Comparison of ENCODE assay signal across 8 cellular contexts in genomic region chr1:44808938-44809917, GRCh38. TPM values are rescaled to one million over a fixed set of nuclear protein-coding genes. Genes with fewer than 3 reads are reported as not detected.
DNase-seq lines count a peak whose midpoint lies in the region; ATAC-seq and TF ChIP-seq lines count a peak whose summit lies in the region.

No MANE protein-coding gene starts in this region.

- H3K36me3 ChIP-seq in IMR-90 (ENCODE audit: control insufficient read depth, insufficient read depth, low read length) (peaks cover 20% of the 10 kb centered on the region), ectodermal cell (ENCODE audit: control insufficient read depth, insufficient read depth, low read length) (peaks cover 7% of the 10 kb centered on the region), muscle layer of duodenum (ENCODE audit: control insufficient read depth in 1 of 2, insufficient read depth in 2 of 2, low read length in 2 of 2) (peaks cover 16 to 40% of the 10 kb centered on the region in 2 donors)

- peak overlapping the region; percentile 93 for H4K5ac ChIP-seq in IMR-90 (ENCODE audit: low read depth, low read length)

- TF ChIP-seq RAD21 in IMR-90 (IDR thresholded peaks at IDR 0.05; ENCODE audit: low read length) = peak; percentile 10; the same call in 1 of the 2 replicates

- POLR2A ChIA-PET in IMR-90 (lab: Charles Lee; ENCODE audit: unreplicated experiment) = interaction anchor here (0.6 to 3.7 kb wide), 6 partner anchors 9 to 764 kb away, joined by 3 to 30 read pairs (median 4); partner anchors contain the start of genes PLK3 and RNU5D-1
- POLR2A ChIA-PET in activated CD4-positive, alpha-beta T cell treated with anti-CD3 and anti-CD28 coated beads, Interleukin-2, amount 10 ng/mL, durations not matched to agents 7 days and 5 days (lab: Charles Lee) = interaction anchor here (1.1 to 4.4 kb wide), 5 partner anchors 9 to 112 kb away, joined by 3 to 40 read pairs (median 22); partner anchors contain the start of gene PLK3

- H2AK9ac ChIP-seq in IMR-90 (replicated peaks; ENCODE audit: low read depth, low read length, poor library complexity) = peak overlapping the region; percentile 98

- 0 out of 2 replicates have a peak, but pooled peaks have one; percentile 9 for TF ChIP-seq CTCF in IMR-90 (conservative IDR thresholded peaks at IDR 0.05; ENCODE audit: low read depth, low read length)

- peak overlapping the region; percentile 100 for H3K4ac ChIP-seq in IMR-90 (ENCODE audit: low read depth, low read length)

- peak overlapping the region; percentile 95 for H3K56ac ChIP-seq in IMR-90 (ENCODE audit: extremely low read depth, insufficient read depth, low read length)

- peak overlapping the region; percentile 40 for H3K4me3 ChIP-seq in IMR-90 (ENCODE audit: insufficient read depth, low read depth, low read length)
- peak overlapping the region; percentile 11 for H3K4me3 ChIP-seq in ectodermal cell (ENCODE audit: insufficient read depth, low read depth, low read length)
- H3K4me3 ChIP-seq in muscle layer of duodenum (ENCODE audit: low read depth in 1 of 2, low read length in 2 of 2) = peak overlapping the region; percentile 37 to 55

- no TSS peak for BruUV-seq in IMR-90 (replicated peaks; lab: Mats Ljungman, UMichigan)

- peak overlapping the region; percentile 96 for H3K9ac ChIP-seq in IMR-90 (ENCODE audit: low read depth, low read length)

- in situ Hi-C loops in IMR-90 (cut with MboI; ENCODE audit: low sequenced_read_pairs) = no loop called here

- peak overlapping the region; percentile 100 for H3K27ac Mint-ChIP-seq in activated CD4-positive, alpha-beta T cell treated with anti-CD3 and anti-CD28 coated beads, Interleukin-2, amount 10 ng/mL, durations not matched to agents 7 days and 5 days

- H3K9me3 ChIP-seq in IMR-90 (ENCODE audit: control insufficient read depth, insufficient read depth, low read length) (no peaks in the 10 kb centered on the region), ectodermal cell (ENCODE audit: control insufficient read depth, low read length) (no peaks in the 10 kb centered on the region), muscle layer of duodenum (ENCODE audit: control insufficient read depth in 1 of 2, low read length in 2 of 2) (no peaks in the 10 kb centered on the region)

- peaks cover 9% of the 10 kb centered on the region; the same call in 1 of the 2 replicates for H4K20me1 ChIP-seq in IMR-90 (ENCODE audit: insufficient read depth, low read length)

- peak overlapping the region; percentile 98 for H3K14ac ChIP-seq in IMR-90 (replicated peaks; ENCODE audit: low read depth, low read length)

- peak; percentile 34 for ATAC-seq in GM19467 (IDR thresholded peaks at IDR 0.05; ENCODE audit: unreplicated experiment)
- no peak for ATAC-seq in IMR-90 (ENCODE audit: low read depth)

- H2BK120ac ChIP-seq in IMR-90 (ENCODE audit: low read depth, low read length) = peak overlapping the region; percentile 98

- DNase-seq in AG08396 (ENCODE audit: low spot score) = peak; percentile 55
- peak; percentile 82 for DNase-seq in IMR-90
- DNase-seq in activated CD4-positive, alpha-beta T cell treated with anti-CD3 and anti-CD28 coated beads, Interleukin-2, amount 10 ng/mL, durations not matched to agents 7 days and 5 days = peak; percentile 94
- DNase-seq in stimulated activated naive CD4-positive, alpha-beta T cell (lab: John Stamatoyannopoulos, UW) = peak; percentile 73 to 93 (median 86)
- DNase-seq in NCI-H2171 treated with DMSO at 0.1 percent for 48 hours (lab: John Stamatoyannopoulos, UW) = no peak

- H3K36me3 Mint-ChIP-seq in activated CD4-positive, alpha-beta T cell treated with anti-CD3 and anti-CD28 coated beads, Interleukin-2, amount 10 ng/mL, durations not matched to agents 7 days and 5 days (ENCODE audit: low read depth) = peaks cover 55% of the 10 kb centered on the region

- H2BK5ac ChIP-seq in IMR-90 (ENCODE audit: low read depth, low read length, poor library complexity, severe bottlenecking) = peak overlapping the region; percentile 96

- peak overlapping the region; percentile 98 for H2BK15ac ChIP-seq in IMR-90 (ENCODE audit: low read depth, low read length)

- peaks cover 17 to 64% of the 10 kb centered on the region in 2 experiments for H3K79me1 ChIP-seq in IMR-90 (ENCODE audit: low read depth in 1 of 2, low read length in 2 of 2)

- H3K9me3 Mint-ChIP-seq in activated CD4-positive, alpha-beta T cell treated with anti-CD3 and anti-CD28 coated beads, Interleukin-2, amount 10 ng/mL, durations not matched to agents 7 days and 5 days = no peaks in the 10 kb centered on the region

- H3K18ac ChIP-seq in IMR-90 (ENCODE audit: low read depth, low read length) = peak overlapping the region; percentile 94

- peak; percentile 58; the same call in 1 of the 2 replicates for TF ChIP-seq POLR2A in IMR-90 (IDR thresholded peaks at IDR 0.05; ENCODE audit: low read depth, low read length)

- peak overlapping the region; percentile 100 for H4K91ac ChIP-seq in IMR-90 (ENCODE audit: insufficient read depth, low read depth, low read length)

- H3K23ac ChIP-seq in IMR-90 (ENCODE audit: low read depth, low read length) = peak overlapping the region; percentile 98

- peaks cover 79% of the 10 kb centered on the region for H3K4me1 Mint-ChIP-seq in activated CD4-positive, alpha-beta T cell treated with anti-CD3 and anti-CD28 coated beads, Interleukin-2, amount 10 ng/mL, durations not matched to agents 7 days and 5 days

- H2AFZ ChIP-seq in IMR-90 (replicated peaks; ENCODE audit: low read length, poor library complexity) = peak overlapping the region; percentile 74

- dilution Hi-C loops in IMR-90 (cut with HindIII; ENCODE audit: low sequenced_read_pairs, unreplicated experiment) = no loop called here

- H3K27ac ChIP-seq in IMR-90 (ENCODE audit: insufficient read depth, low read length) (peak overlapping the region; percentile 86), ectodermal cell (ENCODE audit: insufficient read depth, low read depth, low read length, poor library complexity, severe bottlenecking) (peak overlapping the region; percentile 99), muscle layer of duodenum (ENCODE audit: low read length) (peak overlapping the region; percentile 100)

- peaks cover 53% of the 10 kb centered on the region for H3K4me1 ChIP-seq in IMR-90 (ENCODE audit: control insufficient read depth, insufficient read depth, low read length)
- H3K4me1 ChIP-seq in ectodermal cell (ENCODE audit: control insufficient read depth, insufficient read depth, low read length) = peaks cover 42% of the 10 kb centered on the region
- peaks cover 40 to 74% of the 10 kb centered on the region in 2 donors for H3K4me1 ChIP-seq in muscle layer of duodenum (ENCODE audit: control insufficient read depth in 1 of 2, insufficient read depth in 2 of 2, low read length in 2 of 2)

- CTCF ChIA-PET in IMR-90 (lab: Yijun Ruan, JAX) = interaction anchor here (0.5 to 1.7 kb wide), 5 partner anchors 9 to 709 kb away, joined by 3 to 6 read pairs (median 4); partner anchors contain the start of gene PLK3
- CTCF ChIA-PET in activated CD4-positive, alpha-beta T cell treated with anti-CD3 and anti-CD28 coated beads, Interleukin-2, amount 10 ng/mL, durations not matched to agents 7 days and 5 days (lab: Charles Lee) = interaction anchor here (0.8 to 2.7 kb wide), 13 partner anchors 9 to 494 kb away, joined by 3 to 33 read pairs (median 6); partner anchors contain the start of genes BEST4, PLK3 and RNU5D-1

- peak overlapping the region; percentile 71 for H3K4me3 Mint-ChIP-seq in activated CD4-positive, alpha-beta T cell treated with anti-CD3 and anti-CD28 coated beads, Interleukin-2, amount 10 ng/mL, durations not matched to agents 7 days and 5 days

- 0% methylated on average over 2 of the region's 6 CpGs; no CpG with 5 or more reads in 1 of the 2 experiments for WGBS in IMR-90 (ENCODE audit: extremely low coverage in 2 of 2, insufficient read length in 1 of 2), 2 experiments
- WGBS in ectodermal cell, 2 experiments = 66 to 74% methylated on average over 6 of the region's 6 CpGs

- intact Hi-C loops in IMR-90 (cut with micrococcal nuclease) = loop anchor here (5.0 to 10.0 kb wide), 2 partner anchors 77 to 496 kb away; partner anchors contain the start of gene RNU5D-1

- H2AK5ac ChIP-seq in IMR-90 (ENCODE audit: low read depth, low read length) = peak overlapping the region; percentile 100

- peak overlapping the region; percentile 93 for H2BK20ac ChIP-seq in IMR-90 (ENCODE audit: low read depth, low read length)

- no peaks in the 10 kb centered on the region for H3K27me3 Mint-ChIP-seq in activated CD4-positive, alpha-beta T cell treated with anti-CD3 and anti-CD28 coated beads, Interleukin-2, amount 10 ng/mL, durations not matched to agents 7 days and 5 days

- peaks cover 34% of the 10 kb centered on the region for H3K9me1 ChIP-seq in IMR-90 (ENCODE audit: insufficient read depth, low read length)

- H4K8ac ChIP-seq in IMR-90 (ENCODE audit: low read depth in 2 of 2, low read length in 2 of 2) = peak overlapping the region; percentile 94 to 97

- H3K27me3 ChIP-seq in IMR-90 (ENCODE audit: control insufficient read depth, insufficient read depth, low read length) = no peaks in the 10 kb centered on the region
- no peaks in the 10 kb centered on the region for H3K27me3 ChIP-seq in ectodermal cell (ENCODE audit: control insufficient read depth, insufficient read depth, low read length, poor library complexity, severe bottlenecking)
- H3K27me3 ChIP-seq in muscle layer of duodenum (ENCODE audit: low read depth, low read length) = no peaks in the 10 kb centered on the region

- H3K4me2 ChIP-seq in IMR-90 (ENCODE audit: low read depth, low read length) = peak overlapping the region; percentile 86

RNA-seq across cellular contexts. Expression of gene BTBD19, which starts 0.9 kb away (rescaled TPM):
- 0.56 and 0.90 TPM in 2 replicates for total RNA-seq in IMR-90 (2012; rRNA removed)
- 16.0 and 17.2 TPM in 2 replicates for polyA plus RNA-seq in IMR-90 (2012; rRNA removed)
- 10.6 and 11.1 TPM in 2 replicates for polyA plus RNA-seq in IMR-90 (2012; cell fraction: cytosol; rRNA removed)
- polyA plus RNA-seq in IMR-90 (2012; cell fraction: nucleus; rRNA removed; ENCODE audit: low replicate concordance) = 141 and 200 TPM in 2 replicates
- total RNA-seq in activated CD4-positive, alpha-beta T cell treated with anti-CD3 and anti-CD28 coated beads, Interleukin-2, amount 10 ng/mL, durations not matched to agents 7 days and 5 days = 1 to 10 TPM; 6.0 to 7.7 TPM
- 4.7 TPM for polyA plus RNA-seq in ectodermal cell (2013, experiment 1 of 4)
- 3.4 TPM for polyA plus RNA-seq in ectodermal cell (2013, experiment 2 of 4)
- 2.0 TPM for polyA plus RNA-seq in ectodermal cell (2013, experiment 3 of 4)
- polyA plus RNA-seq in ectodermal cell (2013, experiment 4 of 4) = 2.2 TPM

RNA-seq across cellular contexts. Expression of gene DYNLT4, which starts 2.1 kb away (rescaled TPM):
- total RNA-seq in IMR-90 (2012; rRNA removed) = 0.56 TPM in 1 of 2 replicates, not detected in the other
- not detected in 2 replicates for polyA plus RNA-seq in IMR-90 (2012; rRNA removed)
- polyA plus RNA-seq in IMR-90 (2012; cell fraction: cytosol; rRNA removed) = 0.08 and 0.25 TPM in 2 replicates
- polyA plus RNA-seq in IMR-90 (2012; cell fraction: nucleus; rRNA removed; ENCODE audit: low replicate concordance) = 0.34 TPM in 1 of 2 replicates, not detected in the other
- total RNA-seq in activated CD4-positive, alpha-beta T cell treated with anti-CD3 and anti-CD28 coated beads, Interleukin-2, amount 10 ng/mL, durations not matched to agents 7 days and 5 days = under 1 TPM; 0.47 to 0.83 TPM
- polyA plus RNA-seq in ectodermal cell (2013, experiment 1 of 4) = not detected
- polyA plus RNA-seq in ectodermal cell (2013, experiment 2 of 4) = not detected
- not detected for polyA plus RNA-seq in ectodermal cell (2013, experiment 3 of 4)
- polyA plus RNA-seq in ectodermal cell (2013, experiment 4 of 4) = not detected

RNA-seq across cellular contexts. Expression of gene PLK3, which starts 9.1 kb away (rescaled TPM):
- 15.3 and 15.8 TPM in 2 replicates for total RNA-seq in IMR-90 (2012; rRNA removed)
- 51.6 and 52.5 TPM in 2 replicates for polyA plus RNA-seq in IMR-90 (2012; rRNA removed)
- 45.2 and 47.2 TPM in 2 replicates for polyA plus RNA-seq in IMR-90 (2012; cell fraction: cytosol; rRNA removed)
- 238 and 324 TPM in 2 replicates for polyA plus RNA-seq in IMR-90 (2012; cell fraction: nucleus; rRNA removed; ENCODE audit: low replicate concordance)
- total RNA-seq in activated CD4-positive, alpha-beta T cell treated with anti-CD3 and anti-CD28 coated beads, Interleukin-2, amount 10 ng/mL, durations not matched to agents 7 days and 5 days = 10 to 100 TPM; 54.3 to 57.5 TPM
- polyA plus RNA-seq in ectodermal cell (2013, experiment 1 of 4) = 7.8 TPM
- polyA plus RNA-seq in ectodermal cell (2013, experiment 2 of 4) = 8.9 TPM
- polyA plus RNA-seq in ectodermal cell (2013, experiment 3 of 4) = 8.3 TPM
- polyA plus RNA-seq in ectodermal cell (2013, experiment 4 of 4) = 8.9 TPM

RNA-seq across cellular contexts. Expression of gene BEST4, which starts 21.3 kb away (rescaled TPM):
- total RNA-seq in IMR-90 (2012; rRNA removed) = not detected in 2 replicates
- polyA plus RNA-seq in IMR-90 (2012; rRNA removed) = 0.07 and 0.16 TPM in 2 replicates
- polyA plus RNA-seq in IMR-90 (2012; cell fraction: cytosol; rRNA removed) = 0.06 and 0.12 TPM in 2 replicates
- polyA plus RNA-seq in IMR-90 (2012; cell fraction: nucleus; rRNA removed; ENCODE audit: low replicate concordance) = 1.0 and 1.8 TPM in 2 replicates
- under 1 TPM; 0.42 to 0.55 TPM for total RNA-seq in activated CD4-positive, alpha-beta T cell treated with anti-CD3 and anti-CD28 coated beads, Interleukin-2, amount 10 ng/mL, durations not matched to agents 7 days and 5 days
- 1.0 TPM for polyA plus RNA-seq in ectodermal cell (2013, experiment 1 of 4)
- polyA plus RNA-seq in ectodermal cell (2013, experiment 2 of 4) = 1.1 TPM
- 1.3 TPM for polyA plus RNA-seq in ectodermal cell (2013, experiment 3 of 4)
- polyA plus RNA-seq in ectodermal cell (2013, experiment 4 of 4) = 1.5 TPM

RNA-seq across cellular contexts. Expression of gene PTCH2, which starts 33.8 kb away (rescaled TPM):
- total RNA-seq in IMR-90 (2012; rRNA removed) = under 0.01 TPM in 2 replicates
- 0.56 and 0.66 TPM in 2 replicates for polyA plus RNA-seq in IMR-90 (2012; rRNA removed)
- polyA plus RNA-seq in IMR-90 (2012; cell fraction: cytosol; rRNA removed) = 0.36 and 0.60 TPM in 2 replicates
- polyA plus RNA-seq in IMR-90 (2012; cell fraction: nucleus; rRNA removed; ENCODE audit: low replicate concordance) = 4.1 and 8.2 TPM in 2 replicates
- under 1 TPM; 0.92 to 0.94 TPM for total RNA-seq in activated CD4-positive, alpha-beta T cell treated with anti-CD3 and anti-CD28 coated beads, Interleukin-2, amount 10 ng/mL, durations not matched to agents 7 days and 5 days
- 5.8 TPM for polyA plus RNA-seq in ectodermal cell (2013, experiment 1 of 4)
- 4.7 TPM for polyA plus RNA-seq in ectodermal cell (2013, experiment 2 of 4)
- polyA plus RNA-seq in ectodermal cell (2013, experiment 3 of 4) = 9.3 TPM
- polyA plus RNA-seq in ectodermal cell (2013, experiment 4 of 4) = 5.7 TPM
